8 cellular contexts compared by ENCODE assay signal in genomic region chr11:129143335-129143734, GRCh38. TPM values are rescaled to one million over a fixed set of nuclear protein-coding genes. Genes with fewer than 3 reads are reported as not detected.
DNase-seq lines count a peak whose midpoint lies in the region; ATAC-seq and TF ChIP-seq lines count a peak whose summit lies in the region.

No MANE protein-coding gene starts in this region.

- ATAC-seq in SK-N-SH treated with all-trans-retinoic acid at 6 μM for 48 hours (peak; percentile 100), HG03045 (IDR thresholded peaks at IDR 0.05; ENCODE audit: unreplicated experiment) (no peak), GM21825 (IDR thresholded peaks at IDR 0.05; ENCODE audit: unreplicated experiment) (no peak), GM19023 (IDR thresholded peaks at IDR 0.05; ENCODE audit: unreplicated experiment) (no peak)

- DNase-seq in ELR (ENCODE audit: low read depth): peak; percentile 99
- peak; percentile 81 for DNase-seq in glomerular endothelial cell (ENCODE audit: extremely low read depth, low read depth, low spot score)
- DNase-seq in pulmonary artery endothelial cell (ENCODE audit: low read depth, low spot score): peak; percentile 98
- DNase-seq in germinal center (ENCODE audit: low spot score): no peak

TF ChIP-seq in SK-N-SH treated with all-trans-retinoic acid at 6 μM for 48 hours, 23 proteins besides CTCF, POLR2A, EP300 and RAD21:
- TF ChIP-seq TOX (CRISPR knock-in tag; IDR thresholded peaks at IDR 0.05; ENCODE audit: borderline replicate concordance) (peak; percentile 56; the same call in 1 of the 2 replicates), ARNTL (CRISPR knock-in tag; IDR thresholded peaks at IDR 0.05; ENCODE audit: borderline replicate concordance, low read depth) (no peak), ISL1 (CRISPR knock-in tag; IDR thresholded peaks at IDR 0.05) (peak; percentile 63), PPARA (CRISPR knock-in tag; IDR thresholded peaks at IDR 0.05; ENCODE audit: borderline replicate concordance) (no peak), SNAI2 (CRISPR knock-in tag; IDR thresholded peaks at IDR 0.05) (no peak), ZC3H10 (CRISPR knock-in tag; IDR thresholded peaks at IDR 0.05) (peak; percentile 77)
- TF ChIP-seq, protein P1, sequence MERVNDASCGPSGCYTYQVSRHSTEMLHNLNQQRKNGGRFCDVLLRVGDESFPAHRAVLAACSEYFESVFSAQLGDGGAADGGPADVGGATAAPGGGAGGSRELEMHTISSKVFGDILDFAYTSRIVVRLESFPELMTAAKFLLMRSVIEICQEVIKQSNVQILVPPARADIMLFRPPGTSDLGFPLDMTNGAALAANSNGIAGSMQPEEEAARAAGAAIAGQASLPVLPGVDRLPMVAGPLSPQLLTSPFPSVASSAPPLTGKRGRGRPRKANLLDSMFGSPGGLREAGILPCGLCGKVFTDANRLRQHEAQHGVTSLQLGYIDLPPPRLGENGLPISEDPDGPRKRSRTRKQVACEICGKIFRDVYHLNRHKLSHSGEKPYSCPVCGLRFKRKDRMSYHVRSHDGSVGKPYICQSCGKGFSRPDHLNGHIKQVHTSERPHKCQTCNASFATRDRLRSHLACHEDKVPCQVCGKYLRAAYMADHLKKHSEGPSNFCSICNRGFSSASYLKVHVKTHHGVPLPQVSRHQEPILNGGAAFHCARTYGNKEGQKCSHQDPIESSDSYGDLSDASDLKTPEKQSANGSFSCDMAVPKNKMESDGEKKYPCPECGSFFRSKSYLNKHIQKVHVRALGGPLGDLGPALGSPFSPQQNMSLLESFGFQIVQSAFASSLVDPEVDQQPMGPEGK (CRISPR knock-in tag; IDR thresholded peaks at IDR 0.05; ENCODE audit: borderline replicate concordance): peak; percentile 72; the same call in 1 of the 2 replicates
- TF ChIP-seq, protein P2, sequence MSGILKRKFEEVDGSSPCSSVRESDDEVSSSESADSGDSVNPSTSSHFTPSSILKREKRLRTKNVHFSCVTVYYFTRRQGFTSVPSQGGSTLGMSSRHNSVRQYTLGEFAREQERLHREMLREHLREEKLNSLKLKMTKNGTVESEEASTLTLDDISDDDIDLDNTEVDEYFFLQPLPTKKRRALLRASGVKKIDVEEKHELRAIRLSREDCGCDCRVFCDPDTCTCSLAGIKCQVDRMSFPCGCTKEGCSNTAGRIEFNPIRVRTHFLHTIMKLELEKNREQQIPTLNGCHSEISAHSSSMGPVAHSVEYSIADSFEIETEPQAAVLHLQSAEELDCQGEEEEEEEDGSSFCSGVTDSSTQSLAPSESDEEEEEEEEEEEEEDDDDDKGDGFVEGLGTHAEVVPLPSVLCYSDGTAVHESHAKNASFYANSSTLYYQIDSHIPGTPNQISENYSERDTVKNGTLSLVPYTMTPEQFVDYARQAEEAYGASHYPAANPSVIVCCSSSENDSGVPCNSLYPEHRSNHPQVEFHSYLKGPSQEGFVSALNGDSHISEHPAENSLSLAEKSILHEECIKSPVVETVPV (CRISPR knock-in tag; IDR thresholded peaks at IDR 0.05): no peak

RNA-seq across cellular contexts. Expression of gene ARHGAP32, which starts 48.8 kb away (rescaled TPM):
- total RNA-seq in glomerular endothelial cell (8.0 and 11.7 TPM in 2 replicates), pulmonary artery endothelial cell (4.6 and 5.7 TPM in 2 replicates)
